Comparison of ENCODE assay signal across 9 cellular contexts in the genomic region with DNA sequence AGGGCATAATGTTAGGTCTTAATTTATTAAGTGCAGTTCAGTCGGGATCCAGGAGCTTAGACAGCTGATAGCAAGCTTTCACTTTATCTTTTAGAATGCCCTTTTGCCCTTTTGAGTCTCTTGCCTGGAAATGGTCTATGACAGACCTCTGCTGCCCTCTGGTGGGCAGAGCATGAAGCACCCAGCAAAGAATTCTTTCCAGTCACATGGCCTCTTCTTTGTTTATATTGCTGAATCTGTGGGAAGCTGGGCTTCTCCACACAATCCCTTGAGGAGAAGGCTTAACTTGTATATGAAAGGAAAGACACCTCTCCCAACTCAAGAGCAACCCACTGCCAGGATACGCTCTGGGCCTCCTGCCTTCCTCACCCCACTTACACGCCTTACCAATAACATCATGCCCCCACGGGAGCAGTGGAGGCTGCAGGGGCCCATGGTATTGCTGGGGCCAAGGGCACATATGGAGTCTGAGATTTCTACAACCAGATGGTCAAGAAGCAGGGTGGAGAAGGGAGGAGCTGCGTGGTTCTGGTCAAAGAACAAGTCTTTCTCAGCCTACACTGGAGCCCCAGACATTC. TPM values are rescaled to one million over a fixed set of nuclear protein-coding genes. Genes with fewer than 3 reads are reported as not detected.
DNase-seq lines count a peak whose midpoint lies in the region; ATAC-seq and TF ChIP-seq lines count a peak whose summit lies in the region.
"Had no signal": no experiment of that assay in that cellular context is flagged by ENCODE, and none has a peak within 500 bp of the region (broad histone marks: within the 10 kb centered on the region; RNA-seq: fewer than 3 reads in every experiment).

No MANE protein-coding gene starts in this region.

- no peak overlapping the region for H3K4ac ChIP-seq in trophoblast cell (ENCODE audit: low read depth, low read length)

- TF ChIP-seq CTCF in tibial nerve (IDR thresholded peaks at IDR 0.05): peak; percentile 86 to 96 (median 94)

- H3K27ac Mint-ChIP-seq in activated naive CD4-positive, alpha-beta T cell treated with anti-CD3 and anti-CD28 coated beads, Interleukin-2, amount 10 ng/mL, durations not matched to agents 7 days and 5 days: no peak overlapping the region

- ATAC-seq in Right ventricle myocardium inferior (peak; percentile 73), HG02623 (IDR thresholded peaks at IDR 0.05; ENCODE audit: unreplicated experiment) (no peak)

- H3K4me1 ChIP-seq in trophoblast cell (ENCODE audit: control insufficient read depth in 1 of 2, insufficient read depth in 2 of 2, low read length in 2 of 2) (no peaks in the 10 kb centered on the region), tibial nerve (peaks cover 0 to 14% (median 9%) of the 10 kb centered on the region in 4 donors)

- peak overlapping the region; percentile 98 for H2AFZ ChIP-seq in trophoblast cell (ENCODE audit: insufficient read depth, low read length, poor library complexity)

- CTCF ChIA-PET in activated naive CD4-positive, alpha-beta T cell treated with anti-CD3 and anti-CD28 coated beads, Interleukin-2, amount 10 ng/mL, durations not matched to agents 7 days and 5 days (lab: Charles Lee): interaction anchor here (0.6 to 3.5 kb wide), 57 partner anchors 9 to 674 kb away, joined by 3 to 51 read pairs (median 4); a partner anchor contains a TSS

- no peaks in the 10 kb centered on the region for H3K36me3 Mint-ChIP-seq in activated naive CD4-positive, alpha-beta T cell treated with anti-CD3 and anti-CD28 coated beads, Interleukin-2, amount 10 ng/mL, durations not matched to agents 7 days and 5 days

- no peak overlapping the region for H3K27ac ChIP-seq in SK-N-MC
- H3K27ac ChIP-seq in trophoblast cell (ENCODE audit: low read depth, low read length): no peak overlapping the region
- H3K27ac ChIP-seq in tibial nerve: peak overlapping the region in 3 of 4 donors; percentile 12 to 81 (median 76)

- no peaks in the 10 kb centered on the region for H3K79me2 ChIP-seq in trophoblast cell (ENCODE audit: control insufficient read depth, insufficient read depth, low read length, poor library complexity)

- peak overlapping the region; percentile 68 for H2BK12ac ChIP-seq in trophoblast cell (ENCODE audit: low read length)

- H3K14ac ChIP-seq in trophoblast cell (ENCODE audit: low read length): peak overlapping the region; percentile 36

- no peak overlapping the region for H3K18ac ChIP-seq in trophoblast cell (ENCODE audit: low read length)

- DNase-seq in GM03348 (ENCODE audit: low spot score) (peak; percentile 80), NAMALWA (ENCODE audit: low spot score) (peak; percentile 89), SK-N-MC (ENCODE audit: low read depth, low spot score) (peak; percentile 37), Right ventricle myocardium inferior (ENCODE audit: missing footprints) (no peak), trophoblast cell (peak; percentile 61 to 94), tibial nerve (ENCODE audit: low spot score in 2 of 2) (peak; percentile 78 to 86)
- DNase-seq in activated naive CD4-positive, alpha-beta T cell treated with anti-CD3 and anti-CD28 coated beads, Interleukin-2, amount 10 ng/mL, durations not matched to agents 7 days and 5 days: peak; percentile 88

- H3K4me3 Mint-ChIP-seq in activated naive CD4-positive, alpha-beta T cell treated with anti-CD3 and anti-CD28 coated beads, Interleukin-2, amount 10 ng/mL, durations not matched to agents 7 days and 5 days: no peak overlapping the region

- no peaks in the 10 kb centered on the region for H3K9me3 Mint-ChIP-seq in activated naive CD4-positive, alpha-beta T cell treated with anti-CD3 and anti-CD28 coated beads, Interleukin-2, amount 10 ng/mL, durations not matched to agents 7 days and 5 days

- H3K36me3 ChIP-seq in SK-N-MC (ENCODE audit: insufficient read depth, low read length) (no peaks in the 10 kb centered on the region), trophoblast cell (ENCODE audit: control insufficient read depth in 1 of 2, insufficient read depth in 2 of 2, low read length in 2 of 2) (no peaks in the 10 kb centered on the region), tibial nerve (no peaks in the 10 kb centered on the region)

- intact Hi-C loops in Right ventricle myocardium inferior (cut with DNase I): loop anchor here (2.0 to 10.0 kb wide), 2 partner anchors 336 to 452 kb away; no protein-coding TSS in a partner anchor

- no peaks in the 10 kb centered on the region for H3K9me3 ChIP-seq in SK-N-MC (ENCODE audit: low read depth, low read length)
- H3K9me3 ChIP-seq in trophoblast cell (ENCODE audit: insufficient read depth, low read depth, low read length): no peaks in the 10 kb centered on the region
- no peaks in the 10 kb centered on the region for H3K9me3 ChIP-seq in tibial nerve

- no peak overlapping the region for H2BK5ac ChIP-seq in trophoblast cell (ENCODE audit: low read depth, low read length, poor library complexity)

- TF ChIP-seq POLR2A in tibial nerve (IDR thresholded peaks at IDR 0.05): no peak

- peak overlapping the region; percentile 5 for H2AK5ac ChIP-seq in trophoblast cell (ENCODE audit: low read length)

- TF ChIP-seq EP300 in tibial nerve (IDR thresholded peaks at IDR 0.05): peak; percentile 38 to 47

- H4K91ac ChIP-seq in trophoblast cell (ENCODE audit: low read depth, low read length): peak overlapping the region; percentile 78

- peaks cover 26% of the 10 kb centered on the region for H3K27me3 Mint-ChIP-seq in activated naive CD4-positive, alpha-beta T cell treated with anti-CD3 and anti-CD28 coated beads, Interleukin-2, amount 10 ng/mL, durations not matched to agents 7 days and 5 days

- H4K12ac ChIP-seq in trophoblast cell (ENCODE audit: low read depth, low read length): peak overlapping the region; percentile 90

- no peak overlapping the region for H3K23ac ChIP-seq in trophoblast cell (ENCODE audit: low read length)

- no peak overlapping the region for H3K4me3 ChIP-seq in SK-N-MC
- no peak overlapping the region for H3K4me3 ChIP-seq in trophoblast cell (ENCODE audit: low read depth, low read length)
- H3K4me3 ChIP-seq in tibial nerve: no peak overlapping the region

- H3K4me2 ChIP-seq in trophoblast cell (ENCODE audit: low read length): no peak overlapping the region

- H3K4me1 Mint-ChIP-seq in activated naive CD4-positive, alpha-beta T cell treated with anti-CD3 and anti-CD28 coated beads, Interleukin-2, amount 10 ng/mL, durations not matched to agents 7 days and 5 days: peaks cover 4% of the 10 kb centered on the region

- H3K27me3 ChIP-seq in trophoblast cell (ENCODE audit: insufficient read depth, low read length): no peaks in the 10 kb centered on the region
- no peaks in the 10 kb centered on the region for H3K27me3 ChIP-seq in tibial nerve

- H3K9ac ChIP-seq in SK-N-MC (ENCODE audit: insufficient read length) (peak overlapping the region; percentile 50), trophoblast cell (ENCODE audit: low read length) (no peak overlapping the region)

- no CpG with 5 or more reads among the region's 5 CpGs for WGBS in trophoblast cell (ENCODE audit: extremely low coverage, insufficient coverage, insufficient read length)
- 18 to 20% methylated on average over 5 of the region's 5 CpGs for WGBS in tibial nerve, 2 donors

- peak overlapping the region; percentile 52 for H2BK120ac ChIP-seq in trophoblast cell (ENCODE audit: insufficient read depth, low read length, poor library complexity)

- H3K79me1 ChIP-seq in trophoblast cell (ENCODE audit: low read length): peaks cover 3% of the 10 kb centered on the region

- peak overlapping the region; percentile 75 for H4K8ac ChIP-seq in trophoblast cell (ENCODE audit: low read depth, low read length)

RNA-seq across cellular contexts. Expression of a gene that starts 20.4 kb away (rescaled TPM):
- 1.1 TPM for total RNA-seq in Right ventricle myocardium inferior
- polyA plus RNA-seq in trophoblast cell (2013): not detected in 2 replicates
- total RNA-seq in tibial nerve: 1 to 10 TPM in 1 of 4 donors, not detected in 3; 2.4 TPM

RNA-seq across cellular contexts. Expression of a gene that starts 20.5 kb away (rescaled TPM):
- total RNA-seq in Right ventricle myocardium inferior (12.4 TPM), tibial nerve (10 to 100 TPM; 17.4 to 33.6 (median 27.2) TPM)
- polyA plus RNA-seq in trophoblast cell (2013): 27.8 and 28.6 TPM in 2 replicates

RNA-seq across cellular contexts. Expression of a gene that starts 41.2 kb away (rescaled TPM):
- total RNA-seq in Right ventricle myocardium inferior (1.7 TPM), tibial nerve (1 to 10 TPM in 2 of 4 donors, under 1 TPM in 1, not detected in 1; 0.78 to 6.9 (median 1.5) TPM)
- 171 and 186 TPM in 2 replicates for polyA plus RNA-seq in trophoblast cell (2013)

RNA-seq across cellular contexts. Expression of a gene that starts 49.1 kb away (rescaled TPM):
- total RNA-seq in Right ventricle myocardium inferior (not detected), tibial nerve (not detected)
- polyA plus RNA-seq in trophoblast cell (2013): not detected in 2 replicates
- total RNA-seq: urinary bladder had no signal
- polyA plus RNA-seq: urinary bladder had no signal

RNA-seq across cellular contexts. Expression of a gene that starts 55.8 kb away (rescaled TPM):
- total RNA-seq in Right ventricle myocardium inferior: not detected
- polyA plus RNA-seq in trophoblast cell (2013): 0.11 and 0.14 TPM in 2 replicates
- 10 to 100 TPM in 1 of 4 donors, 1 to 10 TPM in 2, not detected in 1; 2.3 to 12.0 (median 6.5) TPM for total RNA-seq in tibial nerve

Comparison
In these comparisons a context has a peak if more than half of its experiments do, and no peak if none do; other contexts are left out.
1. H3K27ac ChIP-seq: peak in tibial nerve (3 of 4); none in SK-N-MC (single experiment) and trophoblast cell (single experiment).